Comparison of ENCODE assay signal across 15 cellular contexts in genomic region chr7:30853576-30853975, GRCh38. TPM values are rescaled to one million over a fixed set of nuclear protein-coding genes. Genes with fewer than 3 reads are reported as not detected.
DNase-seq lines count a peak whose midpoint lies in the region; ATAC-seq and TF ChIP-seq lines count a peak whose summit lies in the region.
"Had no signal": no experiment of that assay in that cellular context is flagged by ENCODE, and none has a peak within 500 bp of the region (broad histone marks: within the 10 kb centered on the region; RNA-seq: fewer than 3 reads in every experiment).

No MANE protein-coding gene starts in this region.

- no TSS peak for BruUV-seq in MCF 10A (replicated peaks; lab: Mats Ljungman, UMichigan)

- no peaks in the 10 kb centered on the region for H3K9me3 Mint-ChIP-seq in endothelial cell (ENCODE audit: unreplicated experiment)
- H3K9me3 Mint-ChIP-seq in MCF 10A (ENCODE audit: unreplicated experiment), result no peaks in the 10 kb centered on the region

- H3K27me3 ChIP-seq in SJCRH30, result no peaks in the 10 kb centered on the region
- H3K27me3 ChIP-seq in muscle layer of colon (ENCODE audit: control insufficient read depth in 1 of 2, insufficient read depth in 2 of 2, low read length in 2 of 2), result no peaks in the 10 kb centered on the region
- H3K27me3 ChIP-seq in stomach smooth muscle (ENCODE audit: control insufficient read depth in 1 of 2, insufficient read depth in 2 of 2, low read length in 2 of 2), result no peaks in the 10 kb centered on the region
- no peaks in the 10 kb centered on the region for H3K27me3 ChIP-seq in MG63

- peaks cover 9% of the 10 kb centered on the region for H3K27me3 Mint-ChIP-seq in endothelial cell (ENCODE audit: unreplicated experiment)
- H3K27me3 Mint-ChIP-seq in MCF 10A (ENCODE audit: insufficient read depth, unreplicated experiment), result no peaks in the 10 kb centered on the region

- peaks cover 60% of the 10 kb centered on the region for H3K4me1 Mint-ChIP-seq in endothelial cell (ENCODE audit: unreplicated experiment)
- no peaks in the 10 kb centered on the region for H3K4me1 Mint-ChIP-seq in MCF 10A (ENCODE audit: insufficient read depth, unreplicated experiment)

- POLR2A ChIA-PET in MCF 10A (lab: Yijun Ruan, JAX), result interaction anchor here (0.5 kb wide), 1 partner anchor 9 kb away, joined by 3 read pairs; no protein-coding TSS in a partner anchor

- H3K36me3 ChIP-seq in SJCRH30 (no peaks in the 10 kb centered on the region), muscle layer of colon (ENCODE audit: insufficient read depth, low read length) (peaks cover 8% of the 10 kb centered on the region), stomach smooth muscle (ENCODE audit: control insufficient read depth in 2 of 2, insufficient read depth in 2 of 2, low read length in 2 of 2) (peaks cover 4 to 19% of the 10 kb centered on the region in 2 donors), MG63 (no peaks in the 10 kb centered on the region)
- H3K36me3 ChIP-seq: HAP-1 had no signal

- ATAC-seq in GM19035 (IDR thresholded peaks at IDR 0.05; ENCODE audit: unreplicated experiment) (no peak), GM21529 (IDR thresholded peaks at IDR 0.05; ENCODE audit: unreplicated experiment) (no peak)

- TF ChIP-seq CTCF in endothelial cell (IDR thresholded peaks at IDR 0.05; ENCODE audit: unreplicated experiment) (no peak), MCF 10A (IDR thresholded peaks at IDR 0.05; ENCODE audit: unreplicated experiment) (no peak)

- H3K4me3 Mint-ChIP-seq in endothelial cell (ENCODE audit: unreplicated experiment) (peak overlapping the region; percentile 65), MCF 10A (ENCODE audit: unreplicated experiment) (no peak overlapping the region)

- peak; percentile 54 to 69 for DNase-seq in SJCRH30
- no peak for DNase-seq in endothelial cell (ENCODE audit: low spot score)
- no peak for DNase-seq in MG63
- no peak for DNase-seq in MCF 10A (ENCODE audit: unreplicated experiment)
- DNase-seq: NCI-H1417, NCI-H1930, NCI-H446, OCI-M1, SIG-M5 had no signal

- no peak overlapping the region for H3K4me3 ChIP-seq in SJCRH30
- no peak overlapping the region for H3K4me3 ChIP-seq in muscle layer of colon (ENCODE audit: low read depth in 1 of 2, low read length in 2 of 2)
- peak overlapping the region; percentile 1 to 29 for H3K4me3 ChIP-seq in stomach smooth muscle (ENCODE audit: low read length in 2 of 2)
- no peak overlapping the region for H3K4me3 ChIP-seq in MG63
- H3K4me3 ChIP-seq: HAP-1 had no signal

- CTCF ChIA-PET in MCF 10A (lab: Yijun Ruan, JAX), result no interaction called here

- H3K27ac Mint-ChIP-seq in endothelial cell (ENCODE audit: unreplicated experiment) (peak overlapping the region; percentile 95), MCF 10A (ENCODE audit: low read depth, unreplicated experiment) (no peak overlapping the region)

- H3K36me3 Mint-ChIP-seq in endothelial cell (ENCODE audit: low read depth, unreplicated experiment) (peaks cover 3% of the 10 kb centered on the region), MCF 10A (ENCODE audit: insufficient read depth, unreplicated experiment) (peaks cover 29% of the 10 kb centered on the region)

- H3K27ac ChIP-seq in SJCRH30, result peak overlapping the region; percentile 29; the same call in 1 of the 2 replicates
- peak overlapping the region; percentile 96 for H3K27ac ChIP-seq in muscle layer of colon (ENCODE audit: low read depth, low read length)
- peak overlapping the region; percentile 99 for H3K27ac ChIP-seq in stomach smooth muscle (ENCODE audit: low read length)
- H3K27ac ChIP-seq: C4-2B had no signal

- H3K9me3 ChIP-seq in SJCRH30 (replicated peaks) (no peaks in the 10 kb centered on the region), muscle layer of colon (ENCODE audit: low read length) (no peaks in the 10 kb centered on the region), stomach smooth muscle (ENCODE audit: control insufficient read depth in 2 of 2, low read length in 2 of 2) (no peaks in the 10 kb centered on the region), MG63 (no peaks in the 10 kb centered on the region)
- H3K9me3 ChIP-seq: HAP-1 had no signal

- no peak overlapping the region for H3K9ac ChIP-seq in muscle layer of colon (ENCODE audit: low read length)
- H3K9ac ChIP-seq in stomach smooth muscle (ENCODE audit: low read length in 2 of 2), result peak overlapping the region; percentile 13 to 81

- H3K4me1 ChIP-seq in SJCRH30 (peaks cover 19% of the 10 kb centered on the region), muscle layer of colon (ENCODE audit: insufficient read depth, low read length) (peaks cover 33% of the 10 kb centered on the region), stomach smooth muscle (ENCODE audit: control insufficient read depth, insufficient read depth, low read length) (peaks cover 56% of the 10 kb centered on the region)
- H3K4me1 ChIP-seq: HAP-1 had no signal

- intact Hi-C loops in MCF 10A (cut with micrococcal nuclease), result no loop called here

RNA-seq across cellular contexts. Expression of gene AQP1, which starts 58.1 kb away (rescaled TPM):
- 29.4 and 31.4 TPM in 2 replicates for total RNA-seq in SJCRH30 (2014; rRNA removed; shearing (Covaris generic))
- total RNA-seq in endothelial cell (ENCODE audit: unreplicated experiment) (2.7 TPM), MCF 10A (2022) (0.71 TPM in 1 of 2 replicates, not detected in the other)
- not detected in 2 replicates for total RNA-seq in MG63 (2014; rRNA removed; shearing (Covaris generic); ENCODE audit: low replicate concordance)

Comparison
In these comparisons a context has a peak if more than half of its experiments do, and no peak if none do; other contexts are left out.
1. DNase-seq: peak in SJCRH30 (2 of 2); none in endothelial cell (single experiment), MG63 (single experiment) and MCF 10A (single experiment).
2. H3K27ac ChIP-seq: peak in every context shown above with its lines; median percentile 99 in stomach smooth muscle; 96 in muscle layer of colon; 29 in SJCRH30.
3. H3K4me3 ChIP-seq: peak in stomach smooth muscle (2 of 2); none in SJCRH30 (single experiment), muscle layer of colon (0 of 2) and MG63 (single experiment).